26 cellular contexts compared by ENCODE assay signal in the genomic region with DNA sequence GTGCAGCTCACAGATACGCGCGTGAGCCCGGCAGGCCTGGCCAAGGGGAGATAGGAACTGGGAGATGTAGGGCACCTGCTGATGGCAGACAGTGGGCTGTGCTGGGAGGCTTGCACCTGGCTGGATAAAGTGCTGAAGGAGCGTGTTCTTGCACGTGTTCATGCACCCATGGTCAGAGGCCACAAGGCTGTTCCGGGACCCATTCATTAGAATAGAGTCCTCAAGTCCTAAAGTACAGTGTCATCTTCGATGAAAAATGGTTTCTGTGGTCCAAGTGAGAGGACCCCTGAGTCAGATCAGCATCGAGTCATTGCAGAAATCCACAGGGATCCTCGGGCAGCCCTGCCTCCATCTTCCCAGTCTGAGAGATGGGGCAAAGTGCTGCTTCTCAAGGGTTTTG.
DNase-seq lines count a peak whose midpoint lies in the region; ATAC-seq and TF ChIP-seq lines count a peak whose summit lies in the region.
"Had no signal": no experiment of that assay in that cellular context is flagged by ENCODE, and none has a peak within 500 bp of the region (broad histone marks: within the 10 kb centered on the region; RNA-seq: fewer than 3 reads in every experiment).

No MANE protein-coding gene starts in this region.

- peak; percentile 21 for ATAC-seq in activated CD4-positive, alpha-beta T cell treated with anti-CD3 and anti-CD28 coated beads for 36 hours
- ATAC-seq in DND-41 (ENCODE audit: insufficient read depth, low read depth) (no peak), GM18868 (IDR thresholded peaks at IDR 0.05; ENCODE audit: unreplicated experiment) (no peak), GM21360 (IDR thresholded peaks at IDR 0.05; ENCODE audit: unreplicated experiment) (no peak)
- ATAC-seq in activated T-helper 17 cell treated with anti-CD3 and anti-CD28 coated beads, Interleukin-2, amount 50 U/mL, for 72 hours (replicated peaks), result peak; percentile 51
- ATAC-seq: gastrocnemius medialis; sciatic nerve; SK-N-SH treated with all-trans-retinoic acid at 6 μM for 48 hours; stimulated activated effector memory CD8-positive, alpha-beta T cell treated with anti-CD3 and anti-CD28 coated beads, Interleukin-12 subunit alpha, Interleukin-12 subunit beta, amount 100 ng/mL, for 72 hours had no signal

- H2AFZ ChIP-seq in DND-41 (ENCODE audit: low read depth, low read length), result no peak overlapping the region
- H2AFZ ChIP-seq: hepatocyte had no signal

- H3K79me2 ChIP-seq in DND-41 (ENCODE audit: insufficient read depth, low read length), result peaks cover 100% of the 10 kb centered on the region

- POLR2A ChIA-PET in activated CD4-positive, alpha-beta T cell treated with anti-CD3 and anti-CD28 coated beads for 36 hours (lab: Charles Lee), result no interaction called here
- POLR2A ChIA-PET in activated CD4-positive, alpha-beta T cell treated with anti-CD3 and anti-CD28 coated beads, Interleukin-2, amount 10 ng/mL, durations not matched to agents 7 days and 5 days (lab: Charles Lee), result no interaction called here

- DNase-seq in activated CD4-positive, alpha-beta T cell treated with anti-CD3 and anti-CD28 coated beads for 36 hours, result no peak
- DNase-seq in activated CD4-positive, alpha-beta T cell treated with anti-CD3 and anti-CD28 coated beads, Interleukin-2, amount 10 ng/mL, durations not matched to agents 7 days and 5 days, result no peak
- DNase-seq in DND-41 (no peak), neural crest cell (ENCODE audit: low read depth, low spot score) (no peak), GM19240 (ENCODE audit: insufficient read length, low spot score) (no peak)
- DNase-seq: activated CD4-positive, alpha-beta T cell treated with anti-CD3 and anti-CD28 coated beads for 4 hours; CD8-positive, alpha-beta memory T cell; DMS53; gastrocnemius medialis; HCEC 1CT; left cardiac atrium; NCI-H1417 treated with DMSO at 0.1 percent for 48 hours; NCI-H2081 treated with DMSO at 0.1 percent for 48 hours; NCI-H345; OCI-M1; stimulated activated CD4-positive, alpha-beta T cell treated with anti-CD3 and anti-CD28 coated beads, Interleukin-4, amount 100 ng/mL, for 24 hours had no signal

- H3K4me1 ChIP-seq in DND-41 (ENCODE audit: insufficient read depth, low read length), result peaks cover 95% of the 10 kb centered on the region
- H3K4me1 ChIP-seq: gastrocnemius medialis had no signal

- H3K36me3 ChIP-seq in DND-41 (ENCODE audit: insufficient read depth, low read length), result peaks cover 85% of the 10 kb centered on the region
- H3K36me3 ChIP-seq: gastrocnemius medialis, suprapubic skin, vagina had no signal

- CTCF ChIA-PET in activated CD4-positive, alpha-beta T cell treated with anti-CD3 and anti-CD28 coated beads for 36 hours (lab: Charles Lee), result no interaction called here
- CTCF ChIA-PET in activated CD4-positive, alpha-beta T cell treated with anti-CD3 and anti-CD28 coated beads, Interleukin-2, amount 10 ng/mL, durations not matched to agents 7 days and 5 days (lab: Charles Lee), result interaction anchor here (0.9 kb wide), 1 partner anchor 14 kb away, joined by 3 read pairs; no protein-coding TSS in a partner anchor

- no peak overlapping the region; the same call in 1 of the 2 replicates for H3K9ac ChIP-seq in DND-41 (ENCODE audit: low read depth, low read length)

- no peaks in the 10 kb centered on the region for H3K27me3 ChIP-seq in DND-41 (ENCODE audit: insufficient read depth, low read length, poor library complexity)
- H3K27me3 ChIP-seq: gastrocnemius medialis, hepatocyte, suprapubic skin, vagina had no signal

- peaks cover 8% of the 10 kb centered on the region; the same call in 1 of the 2 replicates for H4K20me1 ChIP-seq in DND-41 (ENCODE audit: insufficient read depth, low read length)

- TF ChIP-seq CTCF in DND-41 (IDR thresholded peaks at IDR 0.05; ENCODE audit: borderline replicate concordance, extremely low read depth, low read length, poor library complexity, severe bottlenecking) (no peak), neural crest cell (conservative IDR thresholded peaks at IDR 0.05) (no peak)

- intact Hi-C loops in activated CD4-positive, alpha-beta T cell treated with anti-CD3 and anti-CD28 coated beads for 36 hours (cut with DNase I, micrococcal nuclease), result loop anchor here in 1 of 2 experiments (10.0 kb wide), 1 partner anchor 64 kb away; no protein-coding TSS in a partner anchor

- peaks cover 14% of the 10 kb centered on the region for H3K4me1 Mint-ChIP-seq in activated CD4-positive, alpha-beta T cell treated with anti-CD3 and anti-CD28 coated beads for 36 hours
- H3K4me1 Mint-ChIP-seq in activated CD4-positive, alpha-beta T cell treated with anti-CD3 and anti-CD28 coated beads, Interleukin-2, amount 10 ng/mL, durations not matched to agents 7 days and 5 days, result no peaks in the 10 kb centered on the region
- H3K4me1 Mint-ChIP-seq in activated T-helper 17 cell treated with anti-CD3 and anti-CD28 coated beads, Interleukin-2, amount 50 U/mL, for 72 hours, result peaks cover 24% of the 10 kb centered on the region
- peaks cover 38% of the 10 kb centered on the region for H3K4me1 Mint-ChIP-seq in neural crest cell

- H3K9me3 ChIP-seq in DND-41 (ENCODE audit: insufficient read depth, low read length, severe bottlenecking), result no peaks in the 10 kb centered on the region
- H3K9me3 ChIP-seq: gastrocnemius medialis, suprapubic skin, vagina had no signal

- no peak overlapping the region for H3K4me3 ChIP-seq in DND-41 (ENCODE audit: low read depth in 1 of 2, low read length in 2 of 2)
- H3K4me3 ChIP-seq: gastrocnemius medialis, hepatocyte, suprapubic skin, vagina had no signal

- no peaks in the 10 kb centered on the region for H3K27me3 Mint-ChIP-seq in activated CD4-positive, alpha-beta T cell treated with anti-CD3 and anti-CD28 coated beads for 36 hours
- H3K27me3 Mint-ChIP-seq in activated CD4-positive, alpha-beta T cell treated with anti-CD3 and anti-CD28 coated beads, Interleukin-2, amount 10 ng/mL, durations not matched to agents 7 days and 5 days, result no peaks in the 10 kb centered on the region
- no peaks in the 10 kb centered on the region for H3K27me3 Mint-ChIP-seq in activated T-helper 17 cell treated with anti-CD3 and anti-CD28 coated beads, Interleukin-2, amount 50 U/mL, for 72 hours
- no peaks in the 10 kb centered on the region for H3K27me3 Mint-ChIP-seq in neural crest cell (ENCODE audit: low read depth)
- H3K27me3 Mint-ChIP-seq: CD8-positive, alpha-beta memory T cell had no signal

- H3K4me3 Mint-ChIP-seq in activated CD4-positive, alpha-beta T cell treated with anti-CD3 and anti-CD28 coated beads for 36 hours, result no peak overlapping the region
- H3K4me3 Mint-ChIP-seq in activated CD4-positive, alpha-beta T cell treated with anti-CD3 and anti-CD28 coated beads, Interleukin-2, amount 10 ng/mL, durations not matched to agents 7 days and 5 days, result no peak overlapping the region
- H3K4me3 Mint-ChIP-seq in activated T-helper 17 cell treated with anti-CD3 and anti-CD28 coated beads, Interleukin-2, amount 50 U/mL, for 72 hours, result peak overlapping the region; percentile 48
- peak overlapping the region; percentile 15 for H3K4me3 Mint-ChIP-seq in neural crest cell
- H3K4me3 Mint-ChIP-seq: CD8-positive, alpha-beta memory T cell; stimulated activated effector memory CD8-positive, alpha-beta T cell treated with anti-CD3 and anti-CD28 coated beads, Interleukin-12 subunit alpha, Interleukin-12 subunit beta, amount 100 ng/mL, for 72 hours; T-helper 2 cell treated with Interferon-gamma antibody and Interleukin-4, amounts not matched to agents 5 μg/mL and 100 μg/mL, for 36 hours had no signal

- H3K27ac ChIP-seq in DND-41 (ENCODE audit: low read length), result peak overlapping the region; percentile 77
- H3K27ac ChIP-seq: gastrocnemius medialis, hepatocyte, suprapubic skin, vagina had no signal

- H3K36me3 Mint-ChIP-seq in activated CD4-positive, alpha-beta T cell treated with anti-CD3 and anti-CD28 coated beads for 36 hours (ENCODE audit: low read depth), result no peaks in the 10 kb centered on the region
- peaks cover 1% of the 10 kb centered on the region for H3K36me3 Mint-ChIP-seq in activated CD4-positive, alpha-beta T cell treated with anti-CD3 and anti-CD28 coated beads, Interleukin-2, amount 10 ng/mL, durations not matched to agents 7 days and 5 days (ENCODE audit: low read depth)
- no peaks in the 10 kb centered on the region for H3K36me3 Mint-ChIP-seq in activated T-helper 17 cell treated with anti-CD3 and anti-CD28 coated beads, Interleukin-2, amount 50 U/mL, for 72 hours (ENCODE audit: low read depth)
- H3K36me3 Mint-ChIP-seq in neural crest cell (ENCODE audit: low read depth), result peaks cover 2% of the 10 kb centered on the region
- H3K36me3 Mint-ChIP-seq: stimulated activated effector memory CD8-positive, alpha-beta T cell treated with anti-CD3 and anti-CD28 coated beads, Interleukin-12 subunit alpha, Interleukin-12 subunit beta, amount 100 ng/mL, for 72 hours had no signal

- no peaks in the 10 kb centered on the region for H3K9me3 Mint-ChIP-seq in activated CD4-positive, alpha-beta T cell treated with anti-CD3 and anti-CD28 coated beads for 36 hours (ENCODE audit: low read depth)
- H3K9me3 Mint-ChIP-seq in activated CD4-positive, alpha-beta T cell treated with anti-CD3 and anti-CD28 coated beads, Interleukin-2, amount 10 ng/mL, durations not matched to agents 7 days and 5 days, result no peaks in the 10 kb centered on the region
- H3K9me3 Mint-ChIP-seq in activated T-helper 17 cell treated with anti-CD3 and anti-CD28 coated beads, Interleukin-2, amount 50 U/mL, for 72 hours, result no peaks in the 10 kb centered on the region
- no peaks in the 10 kb centered on the region for H3K9me3 Mint-ChIP-seq in neural crest cell
- H3K9me3 Mint-ChIP-seq: CD8-positive, alpha-beta memory T cell; stimulated activated effector memory CD8-positive, alpha-beta T cell treated with anti-CD3 and anti-CD28 coated beads, Interleukin-12 subunit alpha, Interleukin-12 subunit beta, amount 100 ng/mL, for 72 hours; T-helper 2 cell treated with Interferon-gamma antibody and Interleukin-4, amounts not matched to agents 5 μg/mL and 100 μg/mL, for 36 hours had no signal

- H3K4me2 ChIP-seq in DND-41 (ENCODE audit: insufficient read depth, low read length), result no peak overlapping the region
- H3K4me2 ChIP-seq: hepatocyte had no signal

- peak overlapping the region; percentile 34 for H3K27ac Mint-ChIP-seq in activated CD4-positive, alpha-beta T cell treated with anti-CD3 and anti-CD28 coated beads for 36 hours
- H3K27ac Mint-ChIP-seq in activated CD4-positive, alpha-beta T cell treated with anti-CD3 and anti-CD28 coated beads, Interleukin-2, amount 10 ng/mL, durations not matched to agents 7 days and 5 days, result no peak overlapping the region
- peak overlapping the region; percentile 85 for H3K27ac Mint-ChIP-seq in activated T-helper 17 cell treated with anti-CD3 and anti-CD28 coated beads, Interleukin-2, amount 50 U/mL, for 72 hours
- peak overlapping the region; percentile 4 for H3K27ac Mint-ChIP-seq in neural crest cell (ENCODE audit: unreplicated experiment)
- H3K27ac Mint-ChIP-seq: stimulated activated effector memory CD8-positive, alpha-beta T cell treated with anti-CD3 and anti-CD28 coated beads, Interleukin-12 subunit alpha, Interleukin-12 subunit beta, amount 100 ng/mL, for 72 hours; T-helper 2 cell treated with Interferon-gamma antibody and Interleukin-4, amounts not matched to agents 5 μg/mL and 100 μg/mL, for 36 hours had no signal

Comparison
In these comparisons a context has a peak if more than half of its experiments do, and no peak if none do; other contexts are left out.
1. ATAC-seq: peak in activated CD4-positive, alpha-beta T cell treated with anti-CD3 and anti-CD28 coated beads for 36 hours (single experiment) and activated T-helper 17 cell treated with anti-CD3 and anti-CD28 coated beads, Interleukin-2, amount 50 U/mL, for 72 hours (single experiment); none in DND-41 (single experiment), GM18868 (single experiment) and GM21360 (single experiment).
2. H3K4me3 Mint-ChIP-seq: peak in activated T-helper 17 cell treated with anti-CD3 and anti-CD28 coated beads, Interleukin-2, amount 50 U/mL, for 72 hours (single experiment) and neural crest cell (single experiment); none in activated CD4-positive, alpha-beta T cell treated with anti-CD3 and anti-CD28 coated beads for 36 hours (single experiment) and activated CD4-positive, alpha-beta T cell treated with anti-CD3 and anti-CD28 coated beads, Interleukin-2, amount 10 ng/mL, durations not matched to agents 7 days and 5 days (single experiment).